In genomic region chr1:217919683-217920502, GRCh38 we compare ENCODE assay signal across 16 cellular contexts.
DNase-seq lines count a peak whose midpoint lies in the region; ATAC-seq lines count a peak whose summit lies in the region.
"Had no signal": no experiment of that assay in that cellular context is flagged by ENCODE, and none has a peak within 500 bp of the region (broad histone marks: within the 10 kb centered on the region; RNA-seq: fewer than 3 reads in every experiment).

No MANE protein-coding gene starts in this region.

- H3K9me3 ChIP-seq in skeletal muscle satellite cell (replicated peaks; ENCODE audit: low read length), result no peaks in the 10 kb centered on the region
- H3K9me3 ChIP-seq: esophagus muscularis mucosa, stomach had no signal

- DNase-seq in GM03348 (ENCODE audit: low spot score), result peak; percentile 33
- peak; percentile 50 for DNase-seq in NCI-H774 (lab: John Stamatoyannopoulos, UW)
- peak; percentile 31 for DNase-seq in iPS-NIHi7 (ENCODE audit: extremely low spot score)
- DNase-seq in activated naive CD4-positive, alpha-beta T cell treated with anti-CD3 and anti-CD28 coated beads, Interleukin-2, amount 50 U/mL, for 16 hours, result no peak
- no peak for DNase-seq in NK-92 (lab: John Stamatoyannopoulos, UW; ENCODE audit: unreplicated experiment)
- DNase-seq: activated CD4-positive, CD25-positive, alpha-beta regulatory T cell; AML-193; central memory CD4-positive, alpha-beta T cell; natural killer cell; NCI-H1417; stomach had no signal

- H3K4me1 ChIP-seq in skeletal muscle satellite cell (ENCODE audit: control insufficient read depth, insufficient read depth, low read length), result no peaks in the 10 kb centered on the region
- H3K4me1 ChIP-seq: esophagus muscularis mucosa, stomach had no signal

- H3K4me2 ChIP-seq in skeletal muscle satellite cell (ENCODE audit: low read length), result peak overlapping the region; percentile 80
- H3K4me2 ChIP-seq: KMS-11 had no signal

- H3K27me3 ChIP-seq in skeletal muscle satellite cell (ENCODE audit: control insufficient read depth, insufficient read depth, low read length), result peaks cover 10% of the 10 kb centered on the region

- no peaks in the 10 kb centered on the region for H3K36me3 ChIP-seq in skeletal muscle satellite cell (ENCODE audit: insufficient read depth, low read length)
- H3K36me3 ChIP-seq: esophagus muscularis mucosa, stomach had no signal

- ATAC-seq in GM19328 (IDR thresholded peaks at IDR 0.05; ENCODE audit: unreplicated experiment), result no peak
- ATAC-seq: natural killer cell had no signal

- no peak overlapping the region for H3K9ac ChIP-seq in skeletal muscle satellite cell (ENCODE audit: low read depth, low read length)
- H3K9ac ChIP-seq: KMS-11 had no signal

- H3K4me3 ChIP-seq in skeletal muscle satellite cell (ENCODE audit: low read length), result peak overlapping the region; percentile 58
- H3K4me3 ChIP-seq: esophagus muscularis mucosa, lung, stomach had no signal

Comparison
In these comparisons a context has a peak if more than half of its experiments do, and no peak if none do; other contexts are left out.
1. DNase-seq: peak in GM03348 (single experiment), NCI-H774 (single experiment) and iPS-NIHi7 (single experiment); none in activated naive CD4-positive, alpha-beta T cell treated with anti-CD3 and anti-CD28 coated beads, Interleukin-2, amount 50 U/mL, for 16 hours (single experiment) and NK-92 (single experiment).